1 cellular context compared by ENCODE assay signal in genomic region chr10:103110407-103110806, GRCh38.
TF ChIP-seq lines count a peak whose summit lies in the region.

No MANE protein-coding gene starts in this region.

TF ChIP-seq in HepG2, 621 proteins besides CTCF, POLR2A, EP300 and RAD21 (continued from another document):
- TF ChIP-seq, protein P1, sequence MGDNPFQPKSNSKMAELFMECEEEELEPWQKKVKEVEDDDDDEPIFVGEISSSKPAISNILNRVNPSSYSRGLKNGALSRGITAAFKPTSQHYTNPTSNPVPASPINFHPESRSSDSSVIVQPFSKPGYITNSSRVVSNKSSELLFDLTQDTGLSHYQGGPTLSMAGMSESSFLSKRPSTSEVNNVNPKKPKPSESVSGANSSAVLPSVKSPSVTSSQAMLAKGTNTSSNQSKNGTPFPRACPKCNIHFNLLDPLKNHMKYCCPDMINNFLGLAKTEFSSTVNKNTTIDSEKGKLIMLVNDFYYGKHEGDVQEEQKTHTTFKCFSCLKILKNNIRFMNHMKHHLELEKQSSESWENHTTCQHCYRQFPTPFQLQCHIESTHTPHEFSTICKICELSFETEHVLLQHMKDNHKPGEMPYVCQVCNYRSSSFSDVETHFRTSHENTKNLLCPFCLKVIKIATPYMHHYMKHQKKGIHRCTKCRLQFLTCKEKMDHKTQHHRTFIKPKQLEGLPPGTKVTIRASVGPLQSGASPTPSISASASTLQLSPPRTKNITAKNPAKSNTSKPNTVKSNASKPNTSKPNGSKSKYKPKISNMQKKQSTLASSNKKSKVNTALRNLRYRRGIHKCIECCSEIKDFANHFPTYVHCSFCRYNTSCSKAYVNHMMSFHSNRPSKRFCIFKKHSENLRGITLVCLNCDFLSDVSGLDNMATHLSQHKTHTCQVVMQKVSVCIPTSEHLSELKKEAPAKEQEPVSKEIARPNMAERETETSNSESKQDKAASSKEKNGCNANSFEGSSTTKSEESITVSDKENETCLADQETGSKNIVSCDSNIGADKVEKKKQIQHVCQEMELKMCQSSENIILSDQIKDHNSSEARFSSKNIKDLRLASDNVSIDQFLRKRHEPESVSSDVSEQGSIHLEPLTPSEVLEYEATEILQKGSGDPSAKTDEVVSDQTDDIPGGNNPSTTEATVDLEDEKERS (CRISPR knock-in tag; IDR thresholded peaks at IDR 0.05): no peak
- TF ChIP-seq ZSCAN25 (CRISPR knock-in tag; IDR thresholded peaks at IDR 0.05) (no peak), TEF (CRISPR knock-in tag; IDR thresholded peaks at IDR 0.05) (no peak), NR2F1 (CRISPR knock-in tag; IDR thresholded peaks at IDR 0.05) (no peak)
- TF ChIP-seq, protein P2, sequence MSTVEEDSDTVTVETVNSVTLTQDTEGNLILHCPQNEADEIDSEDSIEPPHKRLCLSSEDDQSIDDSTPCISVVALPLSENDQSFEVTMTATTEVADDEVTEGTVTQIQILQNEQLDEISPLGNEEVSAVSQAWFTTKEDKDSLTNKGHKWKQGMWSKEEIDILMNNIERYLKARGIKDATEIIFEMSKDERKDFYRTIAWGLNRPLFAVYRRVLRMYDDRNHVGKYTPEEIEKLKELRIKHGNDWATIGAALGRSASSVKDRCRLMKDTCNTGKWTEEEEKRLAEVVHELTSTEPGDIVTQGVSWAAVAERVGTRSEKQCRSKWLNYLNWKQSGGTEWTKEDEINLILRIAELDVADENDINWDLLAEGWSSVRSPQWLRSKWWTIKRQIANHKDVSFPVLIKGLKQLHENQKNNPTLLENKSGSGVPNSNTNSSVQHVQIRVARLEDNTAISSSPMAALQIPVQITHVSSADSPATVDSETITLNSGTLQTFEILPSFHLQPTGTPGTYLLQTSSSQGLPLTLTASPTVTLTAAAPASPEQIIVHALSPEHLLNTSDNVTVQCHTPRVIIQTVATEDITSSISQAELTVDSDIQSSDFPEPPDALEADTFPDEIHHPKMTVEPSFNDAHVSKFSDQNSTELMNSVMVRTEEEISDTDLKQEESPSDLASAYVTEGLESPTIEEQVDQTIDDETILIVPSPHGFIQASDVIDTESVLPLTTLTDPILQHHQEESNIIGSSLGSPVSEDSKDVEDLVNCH (CRISPR knock-in tag; IDR thresholded peaks at IDR 0.05): no peak
